Comparison of ENCODE assay signal across 11 cellular contexts in genomic region chr17:2174048-2174447, GRCh38.
DNase-seq lines count a peak whose midpoint lies in the region; ATAC-seq, FAIRE-seq and TF ChIP-seq lines count a peak whose summit lies in the region.
"Had no signal": no experiment of that assay in that cellular context is flagged by ENCODE, and none has a peak within 500 bp of the region (broad histone marks: within the 10 kb centered on the region; RNA-seq: fewer than 3 reads in every experiment).

No MANE protein-coding gene starts in this region.

- H2AFZ ChIP-seq in astrocyte (ENCODE audit: low read depth, low read length) (no peak overlapping the region), hepatocyte (no peak overlapping the region)

- no peaks in the 10 kb centered on the region for H3K27me3 Mint-ChIP-seq in astrocyte (ENCODE audit: low read depth, unreplicated experiment)
- H3K27me3 Mint-ChIP-seq in activated T-cell treated with anti-CD3 and anti-CD28 coated beads, Interleukin-2, amount 50 U/mL, for 72 hours (ENCODE audit: low read depth), result no peaks in the 10 kb centered on the region
- H3K27me3 Mint-ChIP-seq: naive thymus-derived CD8-positive, alpha-beta T cell had no signal

- 67% methylated on average over 3 of the region's 3 CpGs for WGBS in hepatocyte (ENCODE audit: low lambda C conversion rate, missing lambda C conversion rate)

- peak overlapping the region; percentile 99 for H3K27ac ChIP-seq in astrocyte (ENCODE audit: low read depth, low read length)
- peak overlapping the region; percentile 90 for H3K27ac ChIP-seq in hepatocyte

- H3K9me2 ChIP-seq in hepatocyte (replicated peaks; ENCODE audit: insufficient read depth), result no peaks in the 10 kb centered on the region

- DNase-seq in ELR (ENCODE audit: low read depth) (peak; percentile 65), astrocyte (ENCODE audit: low read depth) (peak; percentile 64), hepatocyte (ENCODE audit: low spot score) (no peak), CD1c-positive myeloid dendritic cell (ENCODE audit: extremely low spot score) (no peak)
- no peak for DNase-seq in activated T-cell treated with anti-CD3 and anti-CD28 coated beads, Interleukin-2, amount 50 U/mL, for 72 hours
- DNase-seq: activated CD8-positive, alpha-beta memory T cell treated with anti-CD3 and anti-CD28 coated beads, Interleukin-2, amount 50 U/mL, for 4 hours; CD8-positive, alpha-beta T cell; naive thymus-derived CD8-positive, alpha-beta T cell had no signal

- H3K9me3 Mint-ChIP-seq in astrocyte (ENCODE audit: unreplicated experiment), result no peaks in the 10 kb centered on the region
- H3K9me3 Mint-ChIP-seq in activated T-cell treated with anti-CD3 and anti-CD28 coated beads, Interleukin-2, amount 50 U/mL, for 72 hours, result no peaks in the 10 kb centered on the region
- H3K9me3 Mint-ChIP-seq: CD8-positive, alpha-beta T cell; naive thymus-derived CD8-positive, alpha-beta T cell had no signal

- no peak for ATAC-seq in GM19452 (IDR thresholded peaks at IDR 0.05; ENCODE audit: unreplicated experiment)
- no peak for ATAC-seq in GM21447 (IDR thresholded peaks at IDR 0.05; ENCODE audit: unreplicated experiment)
- no peak for ATAC-seq in activated T-cell treated with anti-CD3 and anti-CD28 coated beads, Interleukin-2, amount 50 U/mL, for 72 hours (replicated peaks in 1 of 2)
- ATAC-seq: CD8-positive, alpha-beta T cell; naive thymus-derived CD8-positive, alpha-beta T cell had no signal

- peak overlapping the region; percentile 50 for H3K27ac Mint-ChIP-seq in astrocyte (ENCODE audit: unreplicated experiment)
- no peak overlapping the region for H3K27ac Mint-ChIP-seq in activated T-cell treated with anti-CD3 and anti-CD28 coated beads, Interleukin-2, amount 50 U/mL, for 72 hours
- H3K27ac Mint-ChIP-seq: CD8-positive, alpha-beta T cell had no signal

- H4K20me1 ChIP-seq in astrocyte (ENCODE audit: insufficient read depth, low read length), result no peaks in the 10 kb centered on the region
- peaks cover 2% of the 10 kb centered on the region for H4K20me1 ChIP-seq in hepatocyte (ENCODE audit: insufficient read depth, poor library complexity, severe bottlenecking)

- H3K27me3 ChIP-seq in astrocyte (ENCODE audit: insufficient read depth, low read length) (no peaks in the 10 kb centered on the region), hepatocyte (no peaks in the 10 kb centered on the region), skeletal muscle satellite cell (ENCODE audit: control insufficient read depth, insufficient read depth, low read length) (no peaks in the 10 kb centered on the region)

- H3K9ac ChIP-seq in astrocyte (ENCODE audit: low read length) (peak overlapping the region; percentile 94), skeletal muscle satellite cell (ENCODE audit: low read depth, low read length) (peak overlapping the region; percentile 83)

- TF ChIP-seq CTCF in astrocyte (IDR thresholded peaks at IDR 0.05; ENCODE audit: insufficient read depth, low read depth, low read length) (no peak), hepatocyte (IDR thresholded peaks at IDR 0.05; ENCODE audit: poor library complexity) (no peak)

- H3K4me3 ChIP-seq in astrocyte (ENCODE audit: insufficient read depth, low read depth, low read length), result no peak overlapping the region
- H3K4me3 ChIP-seq in hepatocyte, result no peak overlapping the region
- peak overlapping the region; percentile 38 for H3K4me3 ChIP-seq in skeletal muscle satellite cell (ENCODE audit: low read length)

- no peak overlapping the region for H3K4me3 Mint-ChIP-seq in astrocyte (ENCODE audit: unreplicated experiment)
- no peak overlapping the region for H3K4me3 Mint-ChIP-seq in activated T-cell treated with anti-CD3 and anti-CD28 coated beads, Interleukin-2, amount 50 U/mL, for 72 hours
- H3K4me3 Mint-ChIP-seq: CD8-positive, alpha-beta T cell; naive thymus-derived CD8-positive, alpha-beta T cell had no signal

- H3K79me2 ChIP-seq in astrocyte (ENCODE audit: insufficient read depth, low read length) (peaks cover 29% of the 10 kb centered on the region), hepatocyte (peaks cover 5% of the 10 kb centered on the region)

- peaks cover 67% of the 10 kb centered on the region for H3K4me1 ChIP-seq in astrocyte (ENCODE audit: insufficient read depth, low read length)
- peaks cover 69% of the 10 kb centered on the region for H3K4me1 ChIP-seq in hepatocyte (ENCODE audit: insufficient read depth)
- H3K4me1 ChIP-seq in skeletal muscle satellite cell (ENCODE audit: control insufficient read depth, insufficient read depth, low read length), result peaks cover 73% of the 10 kb centered on the region

- H3K36me3 Mint-ChIP-seq in astrocyte (ENCODE audit: low read depth, unreplicated experiment), result peaks cover 33% of the 10 kb centered on the region
- H3K36me3 Mint-ChIP-seq in activated T-cell treated with anti-CD3 and anti-CD28 coated beads, Interleukin-2, amount 50 U/mL, for 72 hours (ENCODE audit: insufficient read depth in 2 of 2), result peaks cover 0 to 9% of the 10 kb centered on the region in 2 donors

- H3K9me3 ChIP-seq in astrocyte (ENCODE audit: insufficient read depth, low read depth, low read length) (no peaks in the 10 kb centered on the region), hepatocyte (ENCODE audit: low read depth) (no peaks in the 10 kb centered on the region), skeletal muscle satellite cell (replicated peaks; ENCODE audit: low read length) (no peaks in the 10 kb centered on the region)

- no peak for FAIRE-seq in astrocyte (lab: Jason Lieb, UNC)

- H3K4me2 ChIP-seq in astrocyte (ENCODE audit: low read length), result peak overlapping the region; percentile 60
- H3K4me2 ChIP-seq in hepatocyte, result peak overlapping the region; percentile 64
- peak overlapping the region; percentile 73 for H3K4me2 ChIP-seq in skeletal muscle satellite cell (ENCODE audit: low read length)

- peaks cover 66% of the 10 kb centered on the region for H3K4me1 Mint-ChIP-seq in astrocyte (ENCODE audit: low read depth, unreplicated experiment)
- H3K4me1 Mint-ChIP-seq in activated T-cell treated with anti-CD3 and anti-CD28 coated beads, Interleukin-2, amount 50 U/mL, for 72 hours (ENCODE audit: low read depth), result no peaks in the 10 kb centered on the region

- H3K36me3 ChIP-seq in astrocyte (ENCODE audit: insufficient read depth, low read length) (peaks cover 13% of the 10 kb centered on the region), hepatocyte (replicated peaks; ENCODE audit: insufficient read depth, low read depth) (no peaks in the 10 kb centered on the region), skeletal muscle satellite cell (ENCODE audit: insufficient read depth, low read length) (peaks cover 15% of the 10 kb centered on the region)

Comparison
In these comparisons a context has a peak if more than half of its experiments do, and no peak if none do; other contexts are left out.
1. DNase-seq: peak in ELR (single experiment) and astrocyte (single experiment); none in hepatocyte (single experiment), activated T-cell treated with anti-CD3 and anti-CD28 coated beads, Interleukin-2, amount 50 U/mL, for 72 hours (0 of 2) and CD1c-positive myeloid dendritic cell (single experiment).
2. Peak in every context shown above with its lines, with median percentiles within 50 percentile points of each other: H3K4me2 ChIP-seq.